12 cellular contexts compared by ENCODE assay signal in genomic region chr9:79387091-79387490, GRCh38.
"Had no signal": no experiment of that assay in that cellular context is flagged by ENCODE, and none has a peak within 500 bp of the region (broad histone marks: within the 10 kb centered on the region; RNA-seq: fewer than 3 reads in every experiment).

No MANE protein-coding gene starts in this region.

- DNase-seq: activated CD4-positive, alpha-beta memory T cell treated with anti-CD3 and anti-CD28 coated beads for 36 hours; activated CD4-positive, alpha-beta T cell treated with anti-CD3 and anti-CD28 coated beads for 1 hour; activated effector memory CD4-positive, alpha-beta T cell treated with anti-CD3 and anti-CD28 coated beads, Interleukin-2, amount 50 U/mL, for 16 hours; activated T-cell treated with anti-CD3 and anti-CD28 coated beads, Interleukin-2, amount 50 U/mL, for 4 hours; glutamatergic neuron; nephron progenitor cell; sigmoid colon; stimulated activated CD4-positive, alpha-beta T cell treated with anti-CD3 and anti-CD28 coated beads, Interleukin-4, amount 100 ng/mL, for 1 hour; stimulated activated CD8-positive, alpha-beta memory T cell treated with anti-CD3 and anti-CD28 coated beads, Interleukin-4, amount 100 ng/mL, for 48 hours; stimulated activated naive CD8-positive, alpha-beta T cell treated with anti-CD3 and anti-CD28 coated beads, Interleukin-15, Interleukin-2, amounts not matched to agents 100 U/mL and 50 U/mL, for 24 hours; upper lobe of left lung had no signal

- ATAC-seq: activated T-cell treated with anti-CD3 and anti-CD28 coated beads, Interleukin-2, amount 50 U/mL, for 4 hours; left lobe of liver; stimulated activated naive CD8-positive, alpha-beta T cell treated with anti-CD3 and anti-CD28 coated beads, Interleukin-15, Interleukin-2, amounts not matched to agents 100 U/mL and 50 U/mL, for 24 hours had no signal
